In the genomic region with DNA sequence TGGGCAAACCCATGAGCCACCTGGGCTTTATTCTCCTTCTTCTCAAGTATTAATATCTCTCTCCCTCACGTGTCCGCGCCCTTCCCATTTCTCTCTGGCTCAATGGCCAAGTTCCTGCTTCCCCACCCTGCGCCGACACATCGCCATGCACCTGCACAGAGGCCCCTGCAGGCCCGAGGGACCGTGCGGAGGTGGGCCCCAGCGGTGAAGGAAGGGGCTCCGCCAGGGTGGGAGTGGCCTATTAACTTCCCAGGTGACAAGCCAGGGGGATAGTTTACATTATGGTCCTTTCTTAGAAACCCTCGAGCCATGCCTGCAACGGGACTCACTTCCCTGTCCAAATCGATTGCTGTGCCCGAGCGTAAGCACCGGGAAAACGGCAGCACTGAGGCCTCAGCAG, we compare ENCODE assay signal across 5 cellular contexts.
"Had no signal": no experiment of that assay in that cellular context is flagged by ENCODE, and none has a peak within 500 bp of the region (broad histone marks: within the 10 kb centered on the region; RNA-seq: fewer than 3 reads in every experiment).

No MANE protein-coding gene starts in this region.

- DNase-seq: GOT3, H9, HCEC 1CT, IMR-90 had no signal

- H3K4me3 Mint-ChIP-seq: H9 had no signal

- H3K9me3 Mint-ChIP-seq: H9 had no signal

- H3K4me3 ChIP-seq: K562 had no signal

- H3K27ac Mint-ChIP-seq: H9 had no signal

- ATAC-seq: K562 had no signal

- H3K4me1 Mint-ChIP-seq: H9 had no signal
